In genomic region chr5:89723907-89724306, GRCh38 we compare ENCODE assay signal across 26 cellular contexts.
"Had no signal": no experiment of that assay in that cellular context is flagged by ENCODE, and none has a peak within 500 bp of the region (broad histone marks: within the 10 kb centered on the region; RNA-seq: fewer than 3 reads in every experiment).

No MANE protein-coding gene starts in this region.

- H3K9me3 ChIP-seq: esophagus muscularis mucosa, gastrocnemius medialis, pancreas, prostate gland, sigmoid colon, thoracic aorta had no signal

- DNase-seq: activated CD4-positive, alpha-beta T cell treated with anti-CD3 and anti-CD28 coated beads for 48 hours; activated CD4-positive, alpha-beta T cell treated with anti-CD3 and anti-CD28 coated beads, Interleukin-2, amount 50 U/mL, for 48 hours; activated CD8-positive, alpha-beta memory T cell treated with anti-CD3 and anti-CD28 coated beads for 24 hours; activated effector memory CD4-positive, alpha-beta T cell treated with Interleukin-2 at 50 U/mL for 16 hours; activated naive CD4-positive, alpha-beta T cell treated with anti-CD3 and anti-CD28 coated beads for 36 hours; activated naive CD8-positive, alpha-beta T cell treated with anti-CD3 and anti-CD28 coated beads, Interleukin-2, amount 10 ng/mL, durations not matched to agents 7 days and 5 days; amniotic stem cell; brain microvascular endothelial cell; caudate nucleus; cortex of kidney; endodermal cell; gastrocnemius medialis; glutamatergic neuron; left cardiac atrium; left ventricle myocardium superior; naive B cell; pancreas; sigmoid colon; stimulated activated naive CD4-positive, alpha-beta T cell; SW 1271; T-helper 9 cell had no signal

- H3K27ac ChIP-seq: brain microvascular endothelial cell, esophagus muscularis mucosa, hepatocyte, pancreas, prostate gland, sigmoid colon, thoracic aorta, VCaP had no signal

- H3K4me3 ChIP-seq: esophagus muscularis mucosa, gastrocnemius medialis, hepatocyte, pancreas, prostate gland, sigmoid colon, thoracic aorta had no signal

- H3K4me1 ChIP-seq: prostate gland had no signal

- H3K79me2 ChIP-seq: hepatocyte had no signal

- ATAC-seq: gastrocnemius medialis, left cardiac atrium, left ventricle myocardium superior, pancreas had no signal

- H3K36me3 ChIP-seq: brain microvascular endothelial cell, esophagus muscularis mucosa, gastrocnemius medialis, pancreas, prostate gland, sigmoid colon, thoracic aorta had no signal

- H2AFZ ChIP-seq: hepatocyte had no signal

- H3K27me3 ChIP-seq: brain microvascular endothelial cell, esophagus muscularis mucosa, gastrocnemius medialis, hepatocyte, pancreas, sigmoid colon had no signal

- H3K4me2 ChIP-seq: hepatocyte had no signal
